1 cellular context compared by ENCODE assay signal in the genomic region with DNA sequence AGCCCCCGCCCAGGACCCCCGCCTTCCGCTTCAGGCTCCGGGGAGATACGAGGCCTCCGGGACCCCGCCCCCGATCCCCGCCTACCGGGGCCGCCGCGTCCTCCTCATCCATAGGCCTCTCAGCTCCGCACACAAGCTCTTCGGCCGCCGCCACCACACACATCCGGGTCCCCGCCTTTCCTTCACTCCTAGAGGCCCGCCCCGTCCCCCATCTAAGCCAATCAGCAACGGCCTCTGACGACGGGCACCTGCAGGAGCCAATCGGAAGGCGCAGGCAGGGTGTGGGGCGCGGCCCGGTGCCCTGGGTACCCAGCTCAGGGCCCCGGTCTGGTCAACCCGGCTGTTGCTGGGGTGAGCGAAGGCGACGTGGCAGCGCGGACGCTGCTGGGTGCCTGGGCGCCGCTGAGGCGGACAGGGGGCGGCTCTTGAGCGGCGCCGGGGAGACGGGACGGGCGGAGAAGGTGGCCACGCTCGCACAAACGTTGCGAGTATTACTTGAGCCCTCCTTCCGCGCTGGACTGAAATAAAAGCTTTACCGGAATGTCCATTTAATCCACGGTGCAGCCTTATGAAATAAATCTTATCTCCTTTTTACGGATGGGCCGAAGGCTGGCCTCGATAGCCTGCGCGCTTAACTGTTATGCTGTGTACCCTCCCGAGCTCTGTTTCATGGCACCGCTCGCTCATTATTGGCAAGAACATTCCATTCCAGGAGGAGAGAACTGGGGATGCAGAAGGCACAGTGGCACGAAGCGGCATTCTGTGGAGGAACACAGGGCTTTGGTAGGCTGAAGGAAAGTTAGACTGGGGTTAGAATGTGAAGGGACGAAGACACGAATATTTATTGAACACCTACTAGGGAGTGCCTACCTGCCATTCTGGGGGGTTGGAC.
TF ChIP-seq lines count a peak whose summit lies in the region.

A gene with protein sequence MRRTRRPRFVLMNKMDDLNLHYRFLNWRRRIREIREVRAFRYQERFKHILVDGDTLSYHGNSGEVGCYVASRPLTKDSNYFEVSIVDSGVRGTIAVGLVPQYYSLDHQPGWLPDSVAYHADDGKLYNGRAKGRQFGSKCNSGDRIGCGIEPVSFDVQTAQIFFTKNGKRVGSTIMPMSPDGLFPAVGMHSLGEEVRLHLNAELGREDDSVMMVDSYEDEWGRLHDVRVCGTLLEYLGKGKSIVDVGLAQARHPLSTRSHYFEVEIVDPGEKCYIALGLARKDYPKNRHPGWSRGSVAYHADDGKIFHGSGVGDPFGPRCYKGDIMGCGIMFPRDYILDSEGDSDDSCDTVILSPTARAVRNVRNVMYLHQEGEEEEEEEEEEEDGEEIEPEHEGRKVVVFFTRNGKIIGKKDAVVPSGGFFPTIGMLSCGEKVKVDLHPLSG (minus strand): TSS at position 165 of the 892 bp plus-strand sequence. CDS start 57 bp downstream, at position 108.

TF ChIP-seq in K562, 482 proteins besides CTCF, POLR2A, EP300 and RAD21 (continued from another document and continues in another):
- TF ChIP-seq, protein P1, sequence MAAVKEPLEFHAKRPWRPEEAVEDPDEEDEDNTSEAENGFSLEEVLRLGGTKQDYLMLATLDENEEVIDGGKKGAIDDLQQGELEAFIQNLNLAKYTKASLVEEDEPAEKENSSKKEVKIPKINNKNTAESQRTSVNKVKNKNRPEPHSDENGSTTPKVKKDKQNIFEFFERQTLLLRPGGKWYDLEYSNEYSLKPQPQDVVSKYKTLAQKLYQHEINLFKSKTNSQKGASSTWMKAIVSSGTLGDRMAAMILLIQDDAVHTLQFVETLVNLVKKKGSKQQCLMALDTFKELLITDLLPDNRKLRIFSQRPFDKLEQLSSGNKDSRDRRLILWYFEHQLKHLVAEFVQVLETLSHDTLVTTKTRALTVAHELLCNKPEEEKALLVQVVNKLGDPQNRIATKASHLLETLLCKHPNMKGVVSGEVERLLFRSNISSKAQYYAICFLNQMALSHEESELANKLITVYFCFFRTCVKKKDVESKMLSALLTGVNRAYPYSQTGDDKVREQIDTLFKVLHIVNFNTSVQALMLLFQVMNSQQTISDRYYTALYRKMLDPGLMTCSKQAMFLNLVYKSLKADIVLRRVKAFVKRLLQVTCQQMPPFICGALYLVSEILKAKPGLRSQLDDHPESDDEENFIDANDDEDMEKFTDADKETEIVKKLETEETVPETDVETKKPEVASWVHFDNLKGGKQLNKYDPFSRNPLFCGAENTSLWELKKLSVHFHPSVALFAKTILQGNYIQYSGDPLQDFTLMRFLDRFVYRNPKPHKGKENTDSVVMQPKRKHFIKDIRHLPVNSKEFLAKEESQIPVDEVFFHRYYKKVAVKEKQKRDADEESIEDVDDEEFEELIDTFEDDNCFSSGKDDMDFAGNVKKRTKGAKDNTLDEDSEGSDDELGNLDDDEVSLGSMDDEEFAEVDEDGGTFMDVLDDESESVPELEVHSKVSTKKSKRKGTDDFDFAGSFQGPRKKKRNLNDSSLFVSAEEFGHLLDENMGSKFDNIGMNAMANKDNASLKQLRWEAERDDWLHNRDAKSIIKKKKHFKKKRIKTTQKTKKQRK (IDR thresholded peaks at IDR 0.05; ENCODE audit: borderline replicate concordance, low read depth, low read length), result peak; percentile 49; the same call in 1 of the 2 replicates
- peak; percentile 49 for TF ChIP-seq SMAD4 (CRISPR knock-in tag; conservative IDR thresholded peaks at IDR 0.05)
- TF ChIP-seq NR3C1 (CRISPR knock-in tag; IDR thresholded peaks at IDR 0.05), result no peak
- no peak for TF ChIP-seq ZFPM2 (CRISPR knock-in tag; IDR thresholded peaks at IDR 0.05)
- TF ChIP-seq MYC (IDR thresholded peaks at IDR 0.05; ENCODE audit: low read depth, low read length), result peak; percentile 53
- no peak for TF ChIP-seq MYC (CRISPR knock-in tag; IDR thresholded peaks at IDR 0.05; ENCODE audit: borderline replicate concordance, low read depth)
- TF ChIP-seq HMGN3 (IDR thresholded peaks at IDR 0.05; ENCODE audit: borderline replicate concordance, extremely low read depth, insufficient read length, low read depth, low read length), result peak; percentile 77
- peak; percentile 92 for TF ChIP-seq MTA3 (IDR thresholded peaks at IDR 0.05; ENCODE audit: borderline replicate concordance)
- TF ChIP-seq, protein P2, sequence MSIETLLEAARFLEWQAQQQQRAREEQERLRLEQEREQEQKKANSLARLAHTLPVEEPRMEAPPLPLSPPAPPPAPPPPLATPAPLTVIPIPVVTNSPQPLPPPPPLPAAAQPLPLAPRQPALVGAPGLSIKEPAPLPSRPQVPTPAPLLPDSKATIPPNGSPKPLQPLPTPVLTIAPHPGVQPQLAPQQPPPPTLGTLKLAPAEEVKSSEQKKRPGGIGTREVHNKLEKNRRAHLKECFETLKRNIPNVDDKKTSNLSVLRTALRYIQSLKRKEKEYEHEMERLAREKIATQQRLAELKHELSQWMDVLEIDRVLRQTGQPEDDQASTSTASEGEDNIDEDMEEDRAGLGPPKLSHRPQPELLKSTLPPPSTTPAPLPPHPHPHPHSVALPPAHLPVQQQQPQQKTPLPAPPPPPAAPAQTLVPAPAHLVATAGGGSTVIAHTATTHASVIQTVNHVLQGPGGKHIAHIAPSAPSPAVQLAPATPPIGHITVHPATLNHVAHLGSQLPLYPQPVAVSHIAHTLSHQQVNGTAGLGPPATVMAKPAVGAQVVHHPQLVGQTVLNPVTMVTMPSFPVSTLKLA (conservative IDR thresholded peaks at IDR 0.05), result peak in 1 of 2 experiments; percentile 63; a peak in 2 of 4 replicates
- peak; percentile 50; the same call in 1 of the 2 replicates for TF ChIP-seq KLF1 (tag; IDR thresholded peaks at IDR 0.05)
- peak; percentile 30; the same call in 1 of the 2 replicates for TF ChIP-seq L3MBTL2 (IDR thresholded peaks at IDR 0.05)
- TF ChIP-seq ILK (tag; IDR thresholded peaks at IDR 0.05; ENCODE audit: borderline replicate concordance, low read depth), result no peak
- TF ChIP-seq, protein P3, sequence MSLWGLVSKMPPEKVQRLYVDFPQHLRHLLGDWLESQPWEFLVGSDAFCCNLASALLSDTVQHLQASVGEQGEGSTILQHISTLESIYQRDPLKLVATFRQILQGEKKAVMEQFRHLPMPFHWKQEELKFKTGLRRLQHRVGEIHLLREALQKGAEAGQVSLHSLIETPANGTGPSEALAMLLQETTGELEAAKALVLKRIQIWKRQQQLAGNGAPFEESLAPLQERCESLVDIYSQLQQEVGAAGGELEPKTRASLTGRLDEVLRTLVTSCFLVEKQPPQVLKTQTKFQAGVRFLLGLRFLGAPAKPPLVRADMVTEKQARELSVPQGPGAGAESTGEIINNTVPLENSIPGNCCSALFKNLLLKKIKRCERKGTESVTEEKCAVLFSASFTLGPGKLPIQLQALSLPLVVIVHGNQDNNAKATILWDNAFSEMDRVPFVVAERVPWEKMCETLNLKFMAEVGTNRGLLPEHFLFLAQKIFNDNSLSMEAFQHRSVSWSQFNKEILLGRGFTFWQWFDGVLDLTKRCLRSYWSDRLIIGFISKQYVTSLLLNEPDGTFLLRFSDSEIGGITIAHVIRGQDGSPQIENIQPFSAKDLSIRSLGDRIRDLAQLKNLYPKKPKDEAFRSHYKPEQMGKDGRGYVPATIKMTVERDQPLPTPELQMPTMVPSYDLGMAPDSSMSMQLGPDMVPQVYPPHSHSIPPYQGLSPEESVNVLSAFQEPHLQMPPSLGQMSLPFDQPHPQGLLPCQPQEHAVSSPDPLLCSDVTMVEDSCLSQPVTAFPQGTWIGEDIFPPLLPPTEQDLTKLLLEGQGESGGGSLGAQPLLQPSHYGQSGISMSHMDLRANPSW (CRISPR knock-in tag; IDR thresholded peaks at IDR 0.05), result no peak
- peak; percentile 91 for TF ChIP-seq PHF8 (IDR thresholded peaks at IDR 0.05; ENCODE audit: borderline replicate concordance, low read length)
- TF ChIP-seq ZNF253 (CRISPR knock-in tag; conservative IDR thresholded peaks at IDR 0.05), result no peak
- peak; percentile 95 for TF ChIP-seq SP2 (IDR thresholded peaks at IDR 0.05; ENCODE audit: extremely low read depth, low read depth, low read length, poor library complexity, severe bottlenecking)
- no peak for TF ChIP-seq RHOXF2B (CRISPR knock-in tag; conservative IDR thresholded peaks at IDR 0.05)
- no peak for TF ChIP-seq ATF1 (CRISPR knock-in tag; IDR thresholded peaks at IDR 0.05)
- peak; percentile 73 for TF ChIP-seq ATF1 (tag; IDR thresholded peaks at IDR 0.05)
- TF ChIP-seq POLR2H (tag; IDR thresholded peaks at IDR 0.05; ENCODE audit: low read depth), result peak; percentile 84
- TF ChIP-seq KDM5B (IDR thresholded peaks at IDR 0.05; ENCODE audit: insufficient replicate concordance, low read depth, low read length), result peak; percentile 84
- peak; percentile 100 for TF ChIP-seq RBM25 (IDR thresholded peaks at IDR 0.05; ENCODE audit: low read depth, low read length, severe bottlenecking)
- peak; percentile 69; the same call in 1 of the 2 replicates for TF ChIP-seq ZNF165 (CRISPR knock-in tag; IDR thresholded peaks at IDR 0.05; ENCODE audit: borderline replicate concordance)
- no peak for TF ChIP-seq RUNX1 (IDR thresholded peaks at IDR 0.05; ENCODE audit: low read depth)
- peak; percentile 67; the same call in 1 of the 2 replicates for TF ChIP-seq ATF7 (IDR thresholded peaks at IDR 0.05)
- no peak for TF ChIP-seq LARP7 (IDR thresholded peaks at IDR 0.05)
- peak; percentile 75; the same call in 1 of the 2 replicates for TF ChIP-seq ELF2 (CRISPR knock-in tag; IDR thresholded peaks at IDR 0.05)
- TF ChIP-seq, protein P4, sequence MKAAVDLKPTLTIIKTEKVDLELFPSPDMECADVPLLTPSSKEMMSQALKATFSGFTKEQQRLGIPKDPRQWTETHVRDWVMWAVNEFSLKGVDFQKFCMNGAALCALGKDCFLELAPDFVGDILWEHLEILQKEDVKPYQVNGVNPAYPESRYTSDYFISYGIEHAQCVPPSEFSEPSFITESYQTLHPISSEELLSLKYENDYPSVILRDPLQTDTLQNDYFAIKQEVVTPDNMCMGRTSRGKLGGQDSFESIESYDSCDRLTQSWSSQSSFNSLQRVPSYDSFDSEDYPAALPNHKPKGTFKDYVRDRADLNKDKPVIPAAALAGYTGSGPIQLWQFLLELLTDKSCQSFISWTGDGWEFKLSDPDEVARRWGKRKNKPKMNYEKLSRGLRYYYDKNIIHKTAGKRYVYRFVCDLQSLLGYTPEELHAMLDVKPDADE (conservative IDR thresholded peaks at IDR 0.05; ENCODE audit: control insufficient read depth, low read depth, low read length), result peak; percentile 12; the same call in 1 of the 2 replicates
- peak; percentile 92 for TF ChIP-seq CHD2 (IDR thresholded peaks at IDR 0.05; ENCODE audit: low read depth, low read length)
- TF ChIP-seq, protein P5, sequence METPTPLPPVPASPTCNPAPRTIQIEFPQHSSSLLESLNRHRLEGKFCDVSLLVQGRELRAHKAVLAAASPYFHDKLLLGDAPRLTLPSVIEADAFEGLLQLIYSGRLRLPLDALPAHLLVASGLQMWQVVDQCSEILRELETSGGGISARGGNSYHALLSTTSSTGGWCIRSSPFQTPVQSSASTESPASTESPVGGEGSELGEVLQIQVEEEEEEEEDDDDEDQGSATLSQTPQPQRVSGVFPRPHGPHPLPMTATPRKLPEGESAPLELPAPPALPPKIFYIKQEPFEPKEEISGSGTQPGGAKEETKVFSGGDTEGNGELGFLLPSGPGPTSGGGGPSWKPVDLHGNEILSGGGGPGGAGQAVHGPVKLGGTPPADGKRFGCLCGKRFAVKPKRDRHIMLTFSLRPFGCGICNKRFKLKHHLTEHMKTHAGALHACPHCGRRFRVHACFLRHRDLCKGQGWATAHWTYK (CRISPR knock-in tag; IDR thresholded peaks at IDR 0.05), result peak; percentile 75; the same call in 1 of the 2 replicates
- peak; percentile 62 for TF ChIP-seq POLR2B (IDR thresholded peaks at IDR 0.05; ENCODE audit: low read depth, partially characterized antibody)
- TF ChIP-seq ZNF445 (CRISPR knock-in tag; IDR thresholded peaks at IDR 0.05; ENCODE audit: low read depth), result peak; percentile 44; the same call in 1 of the 2 replicates
- TF ChIP-seq, protein P6, sequence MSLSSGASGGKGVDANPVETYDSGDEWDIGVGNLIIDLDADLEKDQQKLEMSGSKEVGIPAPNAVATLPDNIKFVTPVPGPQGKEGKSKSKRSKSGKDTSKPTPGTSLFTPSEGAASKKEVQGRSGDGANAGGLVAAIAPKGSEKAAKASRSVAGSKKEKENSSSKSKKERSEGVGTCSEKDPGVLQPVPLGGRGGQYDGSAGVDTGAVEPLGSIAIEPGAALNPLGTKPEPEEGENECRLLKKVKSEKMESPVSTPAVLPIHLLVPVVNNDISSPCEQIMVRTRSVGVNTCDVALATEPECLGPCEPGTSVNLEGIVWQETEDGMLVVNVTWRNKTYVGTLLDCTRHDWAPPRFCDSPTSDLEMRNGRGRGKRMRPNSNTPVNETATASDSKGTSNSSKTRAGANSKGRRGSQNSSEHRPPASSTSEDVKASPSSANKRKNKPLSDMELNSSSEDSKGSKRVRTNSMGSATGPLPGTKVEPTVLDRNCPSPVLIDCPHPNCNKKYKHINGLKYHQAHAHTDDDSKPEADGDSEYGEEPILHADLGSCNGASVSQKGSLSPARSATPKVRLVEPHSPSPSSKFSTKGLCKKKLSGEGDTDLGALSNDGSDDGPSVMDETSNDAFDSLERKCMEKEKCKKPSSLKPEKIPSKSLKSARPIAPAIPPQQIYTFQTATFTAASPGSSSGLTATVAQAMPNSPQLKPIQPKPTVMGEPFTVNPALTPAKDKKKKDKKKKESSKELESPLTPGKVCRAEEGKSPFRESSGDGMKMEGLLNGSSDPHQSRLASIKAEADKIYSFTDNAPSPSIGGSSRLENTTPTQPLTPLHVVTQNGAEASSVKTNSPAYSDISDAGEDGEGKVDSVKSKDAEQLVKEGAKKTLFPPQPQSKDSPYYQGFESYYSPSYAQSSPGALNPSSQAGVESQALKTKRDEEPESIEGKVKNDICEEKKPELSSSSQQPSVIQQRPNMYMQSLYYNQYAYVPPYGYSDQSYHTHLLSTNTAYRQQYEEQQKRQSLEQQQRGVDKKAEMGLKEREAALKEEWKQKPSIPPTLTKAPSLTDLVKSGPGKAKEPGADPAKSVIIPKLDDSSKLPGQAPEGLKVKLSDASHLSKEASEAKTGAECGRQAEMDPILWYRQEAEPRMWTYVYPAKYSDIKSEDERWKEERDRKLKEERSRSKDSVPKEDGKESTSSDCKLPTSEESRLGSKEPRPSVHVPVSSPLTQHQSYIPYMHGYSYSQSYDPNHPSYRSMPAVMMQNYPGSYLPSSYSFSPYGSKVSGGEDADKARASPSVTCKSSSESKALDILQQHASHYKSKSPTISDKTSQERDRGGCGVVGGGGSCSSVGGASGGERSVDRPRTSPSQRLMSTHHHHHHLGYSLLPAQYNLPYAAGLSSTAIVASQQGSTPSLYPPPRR (CRISPR knock-in tag; IDR thresholded peaks at IDR 0.05; ENCODE audit: borderline replicate concordance), result 0 out of 2 replicates have a peak, but pooled peaks have one; percentile 26
- TF ChIP-seq MAZ (CRISPR knock-in tag; conservative IDR thresholded peaks at IDR 0.05 in 1 of 2, IDR thresholded peaks at IDR 0.05 in 1 of 2), result peak; percentile 55 to 68; a peak in 3 of 4 replicates
- TF ChIP-seq RB1 (IDR thresholded peaks at IDR 0.05; ENCODE audit: low read depth), result peak; percentile 79
- TF ChIP-seq CREM (IDR thresholded peaks at IDR 0.05; ENCODE audit: low read depth), result peak; percentile 59
- peak; percentile 64 for TF ChIP-seq GABPA (tag; conservative IDR thresholded peaks at IDR 0.05; ENCODE audit: low read depth)
- no peak for TF ChIP-seq GTF2F1 (IDR thresholded peaks at IDR 0.05; ENCODE audit: low read depth, low read length)
- TF ChIP-seq ZBTB17 (CRISPR knock-in tag; IDR thresholded peaks at IDR 0.05), result peak; percentile 48; the same call in 1 of the 2 replicates
- no peak for TF ChIP-seq ZNF124 (CRISPR knock-in tag; IDR thresholded peaks at IDR 0.05)
- 0 out of 2 replicates have a peak, but pooled peaks have one; percentile 22 for TF ChIP-seq GTF2A2 (tag; IDR thresholded peaks at IDR 0.05)
- peak; percentile 99 for TF ChIP-seq MBD2 (IDR thresholded peaks at IDR 0.05; ENCODE audit: borderline replicate concordance, low read depth)
- TF ChIP-seq POLR2AphosphoS5 (IDR thresholded peaks at IDR 0.05; ENCODE audit: control insufficient read depth, insufficient read depth, low read depth, low read length), result peak; percentile 35; the same call in 1 of the 2 replicates
- TF ChIP-seq FOS (IDR thresholded peaks at IDR 0.05; ENCODE audit: extremely low read depth, insufficient read length), result peak; percentile 99
